Comparison of ENCODE assay signal across 1 cellular context in the genomic region with DNA sequence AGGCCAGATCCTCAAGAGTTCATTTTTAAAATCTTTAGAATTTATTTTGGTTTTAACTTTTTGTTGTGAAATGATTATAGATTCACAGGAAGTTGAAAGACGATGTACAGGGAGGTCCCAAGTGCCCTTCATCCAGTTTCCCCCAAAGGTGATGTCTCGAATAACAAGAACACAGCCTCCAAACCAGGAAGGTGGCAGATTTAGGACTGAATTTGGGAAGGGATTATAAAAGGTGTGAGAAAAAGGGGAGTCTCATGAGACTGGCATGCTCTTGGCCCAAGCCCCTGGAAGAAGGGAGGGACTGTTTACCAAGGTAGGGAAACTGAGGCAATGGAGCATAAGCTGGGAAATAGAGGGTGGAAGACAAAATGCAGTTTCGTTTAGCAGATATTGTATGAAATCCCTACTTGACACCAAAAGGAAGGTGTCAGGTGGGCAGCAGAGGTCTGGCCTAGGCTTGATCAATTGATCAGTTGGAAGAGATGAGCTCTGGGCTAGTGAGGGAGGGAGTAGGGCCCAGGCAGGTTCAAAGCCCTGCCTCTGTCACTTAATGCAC.
TF ChIP-seq lines count a peak whose summit lies in the region.

No MANE protein-coding gene starts in this region.

TF ChIP-seq in GM12878, 131 proteins besides CTCF, POLR2A, EP300 and RAD21 (continued from another document):
- TF ChIP-seq POU2F2 (IDR thresholded peaks at IDR 0.05; ENCODE audit: borderline replicate concordance, low read depth, low read length) (no peak), RELA (IDR thresholded peaks at IDR 0.05; ENCODE audit: borderline replicate concordance, partially characterized antibody) (no peak), ETV6 (conservative IDR thresholded peaks at IDR 0.05 in 1 of 2, IDR thresholded peaks at IDR 0.05 in 1 of 2; ENCODE audit: borderline replicate concordance in 1 of 2, low read depth in 1 of 2) (peak in 1 of 2 experiments; percentile 59; a peak in 2 of 4 replicates)
